Comparison of ENCODE assay signal across 12 cellular contexts in the genomic region with DNA sequence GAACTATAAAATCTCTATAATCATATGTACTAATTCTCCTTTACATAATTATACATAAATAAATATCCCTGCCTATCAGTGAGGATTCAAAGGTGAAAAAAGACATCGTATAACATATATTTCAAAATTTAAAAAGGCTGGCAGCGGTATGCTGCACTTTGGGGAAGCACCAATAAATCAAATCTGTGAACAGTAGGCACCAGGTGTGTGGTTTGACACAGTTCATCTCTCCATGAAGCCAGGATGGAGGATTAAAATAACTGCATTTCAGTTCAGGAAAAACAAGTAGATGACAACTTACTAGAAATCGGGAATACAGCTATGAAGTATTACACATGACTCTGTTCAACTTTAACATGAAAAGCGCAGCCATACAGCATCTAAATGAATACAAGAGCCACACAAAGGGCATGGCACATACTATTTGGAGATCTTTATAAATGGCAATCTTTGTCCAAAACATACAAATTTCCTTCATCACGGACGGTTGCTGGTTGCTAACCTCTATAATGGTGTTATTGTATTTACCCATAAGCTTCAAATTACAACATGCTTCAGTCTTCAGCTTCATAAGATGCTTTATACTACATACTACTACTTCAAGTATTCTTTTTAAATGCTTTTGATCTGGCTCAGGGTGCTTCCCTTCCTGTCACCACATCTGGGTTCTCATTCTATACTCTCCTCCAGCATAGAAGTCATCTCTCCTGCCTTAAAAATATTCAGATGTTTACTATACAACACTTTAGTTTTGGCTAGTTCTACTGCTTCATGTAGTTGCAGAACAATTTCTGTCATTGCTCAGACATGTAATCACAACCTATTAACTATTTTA.
"Had no signal": no experiment of that assay in that cellular context is flagged by ENCODE, and none has a peak within 500 bp of the region (broad histone marks: within the 10 kb centered on the region; RNA-seq: fewer than 3 reads in every experiment).

No MANE protein-coding gene starts in this region.

- ATAC-seq: activated CD8-positive, alpha-beta T cell treated with anti-CD3 and anti-CD28 coated beads for 36 hours; activated T-cell treated with anti-CD3 and anti-CD28 coated beads, Interleukin-2, amount 50 U/mL, for 72 hours; stimulated activated memory B cell treated with anti-CD40 and anti-IgM and Interleukin-4, amounts not matched to agents 10 μg/mL and 1 μg/mL and 100 μg/mL, for 72 hours had no signal

- H3K27me3 Mint-ChIP-seq: activated B cell treated with CpG ODN at 0.5 μM for 24 hours; activated CD8-positive, alpha-beta T cell treated with anti-CD3 and anti-CD28 coated beads for 36 hours; stimulated activated memory B cell treated with anti-CD40 and anti-IgM and Interleukin-4, amounts not matched to agents 10 μg/mL and 1 μg/mL and 100 μg/mL, for 72 hours had no signal

- H3K27ac Mint-ChIP-seq: activated B cell treated with CpG ODN at 0.5 μM for 24 hours; activated CD8-positive, alpha-beta T cell treated with anti-CD3 and anti-CD28 coated beads for 36 hours; activated T-cell treated with anti-CD3 and anti-CD28 coated beads, Interleukin-2, amount 50 U/mL, for 72 hours; nephron progenitor cell; T-helper 2 cell treated with Interferon-gamma antibody and Interleukin-4, amounts not matched to agents 5 μg/mL and 100 μg/mL, for 36 hours had no signal

- H3K4me3 Mint-ChIP-seq: activated B cell treated with CpG ODN at 0.5 μM for 24 hours; activated CD8-positive, alpha-beta T cell treated with anti-CD3 and anti-CD28 coated beads for 36 hours; activated T-cell treated with anti-CD3 and anti-CD28 coated beads, Interleukin-2, amount 50 U/mL, for 72 hours; nephron progenitor cell; stimulated activated memory B cell treated with anti-CD40 and anti-IgM and Interleukin-4, amounts not matched to agents 10 μg/mL and 1 μg/mL and 100 μg/mL, for 72 hours; T-helper 2 cell treated with Interferon-gamma antibody and Interleukin-4, amounts not matched to agents 5 μg/mL and 100 μg/mL, for 36 hours had no signal

- H3K9me3 Mint-ChIP-seq: activated B cell treated with CpG ODN at 0.5 μM for 24 hours; activated CD8-positive, alpha-beta T cell treated with anti-CD3 and anti-CD28 coated beads for 36 hours; activated T-cell treated with anti-CD3 and anti-CD28 coated beads, Interleukin-2, amount 50 U/mL, for 72 hours; nephron progenitor cell; stimulated activated memory B cell treated with anti-CD40 and anti-IgM and Interleukin-4, amounts not matched to agents 10 μg/mL and 1 μg/mL and 100 μg/mL, for 72 hours; T-helper 2 cell treated with Interferon-gamma antibody and Interleukin-4, amounts not matched to agents 5 μg/mL and 100 μg/mL, for 36 hours had no signal

- H3K4me1 Mint-ChIP-seq: nephron progenitor cell had no signal

- DNase-seq: activated B cell treated with CpG ODN at 0.5 μM for 24 hours; activated CD4-positive, alpha-beta T cell treated with anti-CD3 and anti-CD28 coated beads for 48 hours; activated CD8-positive, alpha-beta T cell treated with anti-CD3 and anti-CD28 coated beads for 36 hours; activated gamma-delta T cell; activated T-cell treated with anti-CD3 and anti-CD28 coated beads, Interleukin-2, amount 50 U/mL, for 72 hours; dorsolateral prefrontal cortex; hippocampal formation; nephron progenitor cell; occipital lobe; stimulated activated CD4-positive, alpha-beta T cell treated with anti-CD3 and anti-CD28 coated beads, Interleukin-2, amount 100 ng/mL, for 48 hours had no signal
